ENCODE assay signal across 9 cellular contexts in genomic region chr7:120783721-120784120, GRCh38.
"Had no signal": no experiment of that assay in that cellular context is flagged by ENCODE, and none has a peak within 500 bp of the region (broad histone marks: within the 10 kb centered on the region; RNA-seq: fewer than 3 reads in every experiment).

No MANE protein-coding gene starts in this region.

- H3K9me3 ChIP-seq: HAP-1 had no signal

- H3K27ac Mint-ChIP-seq: HFFc6 had no signal

- H3K27ac ChIP-seq: GM23248, HL-60 had no signal

- H3K9ac ChIP-seq: GM23248 had no signal

- H3K9me3 Mint-ChIP-seq: HFFc6 had no signal

- H3K36me3 ChIP-seq: HAP-1 had no signal

- DNase-seq: GM23248, GOT3, H7, HFFc6, IMR-90 had no signal

- ATAC-seq: HCT116 had no signal

- H3K4me3 ChIP-seq: GM23248, HAP-1, K562 had no signal

- H3K4me3 Mint-ChIP-seq: HFFc6 had no signal

- H3K4me1 ChIP-seq: HAP-1 had no signal

- H2AFZ ChIP-seq: GM23248 had no signal
